ENCODE assay signal across 1 cellular context in the genomic region with DNA sequence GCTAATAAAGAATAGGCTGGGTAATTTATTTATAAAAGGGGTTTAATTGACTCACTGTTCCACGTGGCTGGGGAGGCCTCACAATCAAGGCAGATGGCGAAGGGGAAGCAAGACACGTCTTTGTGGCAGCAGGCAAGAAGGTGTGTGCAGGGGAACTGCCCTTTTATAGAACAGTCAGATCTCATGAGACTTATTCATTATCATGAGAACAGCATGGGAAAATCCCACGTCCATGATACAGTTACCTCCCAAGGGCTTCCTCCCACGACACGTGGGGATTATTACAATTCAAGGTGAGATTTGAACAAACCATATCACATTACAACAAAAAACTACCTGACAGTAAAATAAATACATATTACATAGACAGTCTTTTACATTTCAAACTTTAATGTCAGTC.
TF ChIP-seq lines count a peak whose summit lies in the region.

No MANE protein-coding gene starts in this region.

TF ChIP-seq in GM12878, 131 proteins besides CTCF, POLR2A, EP300 and RAD21 (continued from another document and continues in another):
- peak; percentile 99 for TF ChIP-seq BCL3 (IDR thresholded peaks at IDR 0.05; ENCODE audit: borderline replicate concordance, insufficient read depth, low read depth, low read length, poor library complexity, severe bottlenecking)
- TF ChIP-seq, protein P1, sequence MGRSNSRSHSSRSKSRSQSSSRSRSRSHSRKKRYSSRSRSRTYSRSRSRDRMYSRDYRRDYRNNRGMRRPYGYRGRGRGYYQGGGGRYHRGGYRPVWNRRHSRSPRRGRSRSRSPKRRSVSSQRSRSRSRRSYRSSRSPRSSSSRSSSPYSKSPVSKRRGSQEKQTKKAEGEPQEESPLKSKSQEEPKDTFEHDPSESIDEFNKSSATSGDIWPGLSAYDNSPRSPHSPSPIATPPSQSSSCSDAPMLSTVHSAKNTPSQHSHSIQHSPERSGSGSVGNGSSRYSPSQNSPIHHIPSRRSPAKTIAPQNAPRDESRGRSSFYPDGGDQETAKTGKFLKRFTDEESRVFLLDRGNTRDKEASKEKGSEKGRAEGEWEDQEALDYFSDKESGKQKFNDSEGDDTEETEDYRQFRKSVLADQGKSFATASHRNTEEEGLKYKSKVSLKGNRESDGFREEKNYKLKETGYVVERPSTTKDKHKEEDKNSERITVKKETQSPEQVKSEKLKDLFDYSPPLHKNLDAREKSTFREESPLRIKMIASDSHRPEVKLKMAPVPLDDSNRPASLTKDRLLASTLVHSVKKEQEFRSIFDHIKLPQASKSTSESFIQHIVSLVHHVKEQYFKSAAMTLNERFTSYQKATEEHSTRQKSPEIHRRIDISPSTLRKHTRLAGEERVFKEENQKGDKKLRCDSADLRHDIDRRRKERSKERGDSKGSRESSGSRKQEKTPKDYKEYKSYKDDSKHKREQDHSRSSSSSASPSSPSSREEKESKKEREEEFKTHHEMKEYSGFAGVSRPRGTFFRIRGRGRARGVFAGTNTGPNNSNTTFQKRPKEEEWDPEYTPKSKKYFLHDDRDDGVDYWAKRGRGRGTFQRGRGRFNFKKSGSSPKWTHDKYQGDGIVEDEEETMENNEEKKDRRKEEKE (IDR thresholded peaks at IDR 0.05): no peak
- TF ChIP-seq HCFC1 (IDR thresholded peaks at IDR 0.05; ENCODE audit: low read length): no peak; the same call in 1 of the 2 replicates
- TF ChIP-seq NR2C1 (IDR thresholded peaks at IDR 0.05): no peak
- no peak for TF ChIP-seq TCF7 (IDR thresholded peaks at IDR 0.05; ENCODE audit: borderline replicate concordance)
- TF ChIP-seq NR2F1 (conservative IDR thresholded peaks at IDR 0.05): no peak
- TF ChIP-seq EGR1 (IDR thresholded peaks at IDR 0.05; ENCODE audit: borderline replicate concordance in 1 of 2, low read depth in 2 of 2, low read length in 2 of 2): 0 out of 3 replicates have a peak, but pooled peaks of 1 of the 2 experiments have one; percentile 9
- TF ChIP-seq RELB (IDR thresholded peaks at IDR 0.05; ENCODE audit: low read depth): peak; percentile 51; the same call in 1 of the 2 replicates
- no peak for TF ChIP-seq USF1 (IDR thresholded peaks at IDR 0.05; ENCODE audit: borderline replicate concordance, extremely low read length, insufficient read depth, low read depth, low read length)
- TF ChIP-seq, protein P2, sequence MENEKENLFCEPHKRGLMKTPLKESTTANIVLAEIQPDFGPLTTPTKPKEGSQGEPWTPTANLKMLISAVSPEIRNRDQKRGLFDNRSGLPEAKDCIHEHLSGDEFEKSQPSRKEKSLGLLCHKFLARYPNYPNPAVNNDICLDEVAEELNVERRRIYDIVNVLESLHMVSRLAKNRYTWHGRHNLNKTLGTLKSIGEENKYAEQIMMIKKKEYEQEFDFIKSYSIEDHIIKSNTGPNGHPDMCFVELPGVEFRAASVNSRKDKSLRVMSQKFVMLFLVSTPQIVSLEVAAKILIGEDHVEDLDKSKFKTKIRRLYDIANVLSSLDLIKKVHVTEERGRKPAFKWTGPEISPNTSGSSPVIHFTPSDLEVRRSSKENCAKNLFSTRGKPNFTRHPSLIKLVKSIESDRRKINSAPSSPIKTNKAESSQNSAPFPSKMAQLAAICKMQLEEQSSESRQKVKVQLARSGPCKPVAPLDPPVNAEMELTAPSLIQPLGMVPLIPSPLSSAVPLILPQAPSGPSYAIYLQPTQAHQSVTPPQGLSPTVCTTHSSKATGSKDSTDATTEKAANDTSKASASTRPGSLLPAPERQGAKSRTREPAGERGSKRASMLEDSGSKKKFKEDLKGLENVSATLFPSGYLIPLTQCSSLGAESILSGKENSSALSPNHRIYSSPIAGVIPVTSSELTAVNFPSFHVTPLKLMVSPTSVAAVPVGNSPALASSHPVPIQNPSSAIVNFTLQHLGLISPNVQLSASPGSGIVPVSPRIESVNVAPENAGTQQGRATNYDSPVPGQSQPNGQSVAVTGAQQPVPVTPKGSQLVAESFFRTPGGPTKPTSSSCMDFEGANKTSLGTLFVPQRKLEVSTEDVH (IDR thresholded peaks at IDR 0.05; ENCODE audit: low read depth, partially characterized antibody): no peak
- TF ChIP-seq SIN3A (IDR thresholded peaks at IDR 0.05; ENCODE audit: low read depth, low read length): peak; percentile 86; the same call in 1 of the 2 replicates
- peak; percentile 96 for TF ChIP-seq POLR2AphosphoS2 (IDR thresholded peaks at IDR 0.05; ENCODE audit: low read depth, low read length)
- no peak for TF ChIP-seq TCF3 (IDR thresholded peaks at IDR 0.05; ENCODE audit: borderline replicate concordance, insufficient read depth, low read depth, low read length)
- TF ChIP-seq ASH2L (IDR thresholded peaks at IDR 0.05; ENCODE audit: borderline replicate concordance, low read depth): no peak
- TF ChIP-seq IKZF2 (IDR thresholded peaks at IDR 0.05): peak; percentile 34 to 59; a peak in 3 of 4 replicates
- no peak for TF ChIP-seq ZBTB33 (IDR thresholded peaks at IDR 0.05)
- TF ChIP-seq DPF2 (IDR thresholded peaks at IDR 0.05): peak; percentile 21; the same call in 1 of the 2 replicates
- TF ChIP-seq ZBED1 (IDR thresholded peaks at IDR 0.05; ENCODE audit: borderline replicate concordance): peak; percentile 97
- no peak for TF ChIP-seq ZNF24 (IDR thresholded peaks at IDR 0.05)
- no peak for TF ChIP-seq E4F1 (IDR thresholded peaks at IDR 0.05; ENCODE audit: borderline replicate concordance, partially characterized antibody)
- TF ChIP-seq PAX5 (IDR thresholded peaks at IDR 0.05; ENCODE audit: borderline replicate concordance, low read depth, low read length): peak; percentile 61; the same call in 1 of the 2 replicates
- TF ChIP-seq HDAC6 (IDR thresholded peaks at IDR 0.05; ENCODE audit: unreplicated experiment): no peak
- TF ChIP-seq SMAD5 (IDR thresholded peaks at IDR 0.05; ENCODE audit: low read depth): peak; percentile 96
- TF ChIP-seq, protein P3, sequence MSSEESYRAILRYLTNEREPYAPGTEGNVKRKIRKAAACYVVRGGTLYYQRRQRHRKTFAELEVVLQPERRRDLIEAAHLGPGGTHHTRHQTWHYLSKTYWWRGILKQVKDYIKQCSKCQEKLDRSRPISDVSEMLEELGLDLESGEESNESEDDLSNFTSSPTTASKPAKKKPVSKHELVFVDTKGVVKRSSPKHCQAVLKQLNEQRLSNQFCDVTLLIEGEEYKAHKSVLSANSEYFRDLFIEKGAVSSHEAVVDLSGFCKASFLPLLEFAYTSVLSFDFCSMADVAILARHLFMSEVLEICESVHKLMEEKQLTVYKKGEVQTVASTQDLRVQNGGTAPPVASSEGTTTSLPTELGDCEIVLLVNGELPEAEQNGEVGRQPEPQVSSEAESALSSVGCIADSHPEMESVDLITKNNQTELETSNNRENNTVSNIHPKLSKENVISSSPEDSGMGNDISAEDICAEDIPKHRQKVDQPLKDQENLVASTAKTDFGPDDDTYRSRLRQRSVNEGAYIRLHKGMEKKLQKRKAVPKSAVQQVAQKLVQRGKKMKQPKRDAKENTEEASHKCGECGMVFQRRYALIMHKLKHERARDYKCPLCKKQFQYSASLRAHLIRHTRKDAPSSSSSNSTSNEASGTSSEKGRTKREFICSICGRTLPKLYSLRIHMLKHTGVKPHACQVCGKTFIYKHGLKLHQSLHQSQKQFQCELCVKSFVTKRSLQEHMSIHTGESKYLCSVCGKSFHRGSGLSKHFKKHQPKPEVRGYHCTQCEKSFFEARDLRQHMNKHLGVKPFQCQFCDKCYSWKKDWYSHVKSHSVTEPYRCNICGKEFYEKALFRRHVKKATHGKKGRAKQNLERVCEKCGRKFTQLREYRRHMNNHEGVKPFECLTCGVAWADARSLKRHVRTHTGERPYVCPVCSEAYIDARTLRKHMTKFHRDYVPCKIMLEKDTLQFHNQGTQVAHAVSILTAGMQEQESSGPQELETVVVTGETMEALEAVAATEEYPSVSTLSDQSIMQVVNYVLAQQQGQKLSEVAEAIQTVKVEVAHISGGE (CRISPR knock-in tag; IDR thresholded peaks at IDR 0.05): no peak
- TF ChIP-seq SMAD1 (IDR thresholded peaks at IDR 0.05; ENCODE audit: low read depth, partially characterized antibody): peak; percentile 99
- TF ChIP-seq ZNF207 (IDR thresholded peaks at IDR 0.05; ENCODE audit: borderline replicate concordance): peak; percentile 79; the same call in 1 of the 2 replicates
- TF ChIP-seq, protein P4, sequence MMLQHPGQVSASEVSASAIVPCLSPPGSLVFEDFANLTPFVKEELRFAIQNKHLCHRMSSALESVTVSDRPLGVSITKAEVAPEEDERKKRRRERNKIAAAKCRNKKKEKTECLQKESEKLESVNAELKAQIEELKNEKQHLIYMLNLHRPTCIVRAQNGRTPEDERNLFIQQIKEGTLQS (IDR thresholded peaks at IDR 0.05; ENCODE audit: borderline replicate concordance, extremely low read depth, low read depth, low read length): no peak
- TF ChIP-seq CREB1 (IDR thresholded peaks at IDR 0.05; ENCODE audit: low read depth): 0 out of 2 replicates have a peak, but pooled peaks have one; percentile 39
- TF ChIP-seq, protein P5, sequence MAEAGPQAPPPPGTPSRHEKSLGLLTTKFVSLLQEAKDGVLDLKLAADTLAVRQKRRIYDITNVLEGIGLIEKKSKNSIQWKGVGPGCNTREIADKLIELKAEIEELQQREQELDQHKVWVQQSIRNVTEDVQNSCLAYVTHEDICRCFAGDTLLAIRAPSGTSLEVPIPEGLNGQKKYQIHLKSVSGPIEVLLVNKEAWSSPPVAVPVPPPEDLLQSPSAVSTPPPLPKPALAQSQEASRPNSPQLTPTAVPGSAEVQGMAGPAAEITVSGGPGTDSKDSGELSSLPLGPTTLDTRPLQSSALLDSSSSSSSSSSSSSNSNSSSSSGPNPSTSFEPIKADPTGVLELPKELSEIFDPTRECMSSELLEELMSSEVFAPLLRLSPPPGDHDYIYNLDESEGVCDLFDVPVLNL (IDR thresholded peaks at IDR 0.05; ENCODE audit: low read depth, low read length): no peak
- peak; percentile 56; the same call in 1 of the 2 replicates for TF ChIP-seq YY1 (IDR thresholded peaks at IDR 0.05; ENCODE audit: low read depth, low read length)
- no peak for TF ChIP-seq IRF5 (IDR thresholded peaks at IDR 0.05; ENCODE audit: borderline replicate concordance)
- TF ChIP-seq MEF2A (IDR thresholded peaks at IDR 0.05; ENCODE audit: insufficient read depth, low read depth, low read length): no peak
